ENCODE assay signal across 8 cellular contexts in genomic region chr11:62108017-62108750, GRCh38. TPM values are rescaled to one million over a fixed set of nuclear protein-coding genes. Genes with fewer than 3 reads are reported as not detected.
DNase-seq lines count a peak whose midpoint lies in the region; ATAC-seq and TF ChIP-seq lines count a peak whose summit lies in the region.

No MANE protein-coding gene starts in this region.

- H3K27me3 ChIP-seq in Peyer's patch (no peaks in the 10 kb centered on the region), left lung (no peaks in the 10 kb centered on the region), upper lobe of right lung (no peaks in the 10 kb centered on the region)

- no peaks in the 10 kb centered on the region for H3K9me3 ChIP-seq in Peyer's patch
- no peaks in the 10 kb centered on the region for H3K9me3 ChIP-seq in left lung
- no peaks in the 10 kb centered on the region for H3K9me3 ChIP-seq in upper lobe of right lung

- peak in 1 of 2 donors; percentile 39 for ATAC-seq in activated T-cell treated with anti-CD3 and anti-CD28 coated beads, Interleukin-2, amount 50 U/mL, for 72 hours (replicated peaks in 1 of 2)
- ATAC-seq in central memory CD8-positive, alpha-beta T cell (replicated peaks; ENCODE audit: extremely low read depth, poor library complexity, severe bottlenecking): peak; percentile 49
- ATAC-seq in left lung (peak; percentile 73), upper lobe of right lung (peak; percentile 81)

- intact Hi-C loops in left lung (cut with DNase I) (no loop called here), upper lobe of right lung (cut with DNase I) (no loop called here)

- H3K4me3 Mint-ChIP-seq in activated T-cell treated with anti-CD3 and anti-CD28 coated beads, Interleukin-2, amount 50 U/mL, for 72 hours: no peak overlapping the region
- no peak overlapping the region for H3K4me3 Mint-ChIP-seq in central memory CD8-positive, alpha-beta T cell

- peak; percentile 67 to 90 (median 84) for TF ChIP-seq CTCF in Peyer's patch (IDR thresholded peaks at IDR 0.05)
- peak; percentile 64 to 77 for TF ChIP-seq CTCF in left lung (IDR thresholded peaks at IDR 0.05)
- peak; percentile 82 for TF ChIP-seq CTCF in upper lobe of right lung (IDR thresholded peaks at IDR 0.05)

- H3K27ac ChIP-seq in Peyer's patch (no peak overlapping the region), left lung (no peak overlapping the region), upper lobe of right lung (no peak overlapping the region)

- H3K4me3 ChIP-seq in Peyer's patch (no peak overlapping the region), left lung (no peak overlapping the region), upper lobe of right lung (no peak overlapping the region)

- DNase-seq in activated T-cell treated with anti-CD3 and anti-CD28 coated beads, Interleukin-2, amount 50 U/mL, for 72 hours: peak; percentile 29 to 49
- no peak for DNase-seq in activated T-cell treated with anti-CD3 and anti-CD28 coated beads, Interleukin-2, amount 50 U/mL, for 1 hour
- peak; percentile 74 to 78 for DNase-seq in Kasumi-1 (lab: John Stamatoyannopoulos, UW)
- peak in 1 of 3 donors; percentile 57 for DNase-seq in Peyer's patch
- DNase-seq in central memory CD8-positive, alpha-beta T cell (ENCODE audit: low spot score in 2 of 2): peak in 1 of 2 donors; percentile 37
- DNase-seq in left lung: no peak
- no peak for DNase-seq in upper lobe of right lung
- DNase-seq in GF-D8 (lab: John Stamatoyannopoulos, UW): no peak

- H3K36me3 Mint-ChIP-seq in activated T-cell treated with anti-CD3 and anti-CD28 coated beads, Interleukin-2, amount 50 U/mL, for 72 hours (ENCODE audit: insufficient read depth in 2 of 2): peaks cover 0 to 1% of the 10 kb centered on the region in 2 donors
- peaks cover 5% of the 10 kb centered on the region for H3K36me3 Mint-ChIP-seq in central memory CD8-positive, alpha-beta T cell (ENCODE audit: insufficient read depth)

- no peak for TF ChIP-seq POLR2A in Peyer's patch (IDR thresholded peaks at IDR 0.05)

- H3K4me1 ChIP-seq in Peyer's patch: peaks cover 0 to 8% (median 4%) of the 10 kb centered on the region in 4 donors
- peaks cover 10 to 27% of the 10 kb centered on the region in 2 donors for H3K4me1 ChIP-seq in left lung
- peaks cover 25% of the 10 kb centered on the region for H3K4me1 ChIP-seq in upper lobe of right lung

- H3K4me1 Mint-ChIP-seq in activated T-cell treated with anti-CD3 and anti-CD28 coated beads, Interleukin-2, amount 50 U/mL, for 72 hours (ENCODE audit: low read depth): peaks cover 30% of the 10 kb centered on the region
- H3K4me1 Mint-ChIP-seq in central memory CD8-positive, alpha-beta T cell: peaks cover 13% of the 10 kb centered on the region

- peaks cover 0 to 2% of the 10 kb centered on the region in 2 donors for H3K9me3 Mint-ChIP-seq in activated T-cell treated with anti-CD3 and anti-CD28 coated beads, Interleukin-2, amount 50 U/mL, for 72 hours
- no peaks in the 10 kb centered on the region for H3K9me3 Mint-ChIP-seq in central memory CD8-positive, alpha-beta T cell

- H3K27me3 Mint-ChIP-seq in activated T-cell treated with anti-CD3 and anti-CD28 coated beads, Interleukin-2, amount 50 U/mL, for 72 hours (ENCODE audit: low read depth): no peaks in the 10 kb centered on the region
- no peaks in the 10 kb centered on the region for H3K27me3 Mint-ChIP-seq in central memory CD8-positive, alpha-beta T cell

- H3K36me3 ChIP-seq in Peyer's patch: no peaks in the 10 kb centered on the region
- no peaks in the 10 kb centered on the region for H3K36me3 ChIP-seq in left lung
- no peaks in the 10 kb centered on the region for H3K36me3 ChIP-seq in upper lobe of right lung

- H3K27ac Mint-ChIP-seq in activated T-cell treated with anti-CD3 and anti-CD28 coated beads, Interleukin-2, amount 50 U/mL, for 72 hours: no peak overlapping the region
- H3K27ac Mint-ChIP-seq in central memory CD8-positive, alpha-beta T cell (ENCODE audit: low read depth): no peak overlapping the region

RNA-seq across cellular contexts. Expression of gene INCENP, which starts 15.6 kb away (rescaled TPM):
- total RNA-seq in activated T-cell treated with anti-CD3 and anti-CD28 coated beads, Interleukin-2, amount 50 U/mL, for 72 hours: 100 to 1,000 TPM; 129 to 161 TPM
- 100 to 1,000 TPM in 1 of 4 donors, 10 to 100 TPM in 3; 21.4 to 120 (median 31.4) TPM for total RNA-seq in Peyer's patch
- 10 to 100 TPM; 17.3 to 21.6 TPM for total RNA-seq in left lung
- total RNA-seq in upper lobe of right lung: 19.5 TPM

Comparison
In these comparisons a context has a peak if more than half of its experiments do, and no peak if none do; other contexts are left out.
1. DNase-seq: peak in activated T-cell treated with anti-CD3 and anti-CD28 coated beads, Interleukin-2, amount 50 U/mL, for 72 hours (2 of 2) and Kasumi-1 (2 of 2); none in activated T-cell treated with anti-CD3 and anti-CD28 coated beads, Interleukin-2, amount 50 U/mL, for 1 hour (single experiment), left lung (0 of 2), upper lobe of right lung (single experiment) and GF-D8 (single experiment).
2. Peak in every context shown above with its lines, with median percentiles within 50 percentile points of each other: CTCF ChIP-seq.